Comparison of ENCODE assay signal across 17 cellular contexts in the genomic region with DNA sequence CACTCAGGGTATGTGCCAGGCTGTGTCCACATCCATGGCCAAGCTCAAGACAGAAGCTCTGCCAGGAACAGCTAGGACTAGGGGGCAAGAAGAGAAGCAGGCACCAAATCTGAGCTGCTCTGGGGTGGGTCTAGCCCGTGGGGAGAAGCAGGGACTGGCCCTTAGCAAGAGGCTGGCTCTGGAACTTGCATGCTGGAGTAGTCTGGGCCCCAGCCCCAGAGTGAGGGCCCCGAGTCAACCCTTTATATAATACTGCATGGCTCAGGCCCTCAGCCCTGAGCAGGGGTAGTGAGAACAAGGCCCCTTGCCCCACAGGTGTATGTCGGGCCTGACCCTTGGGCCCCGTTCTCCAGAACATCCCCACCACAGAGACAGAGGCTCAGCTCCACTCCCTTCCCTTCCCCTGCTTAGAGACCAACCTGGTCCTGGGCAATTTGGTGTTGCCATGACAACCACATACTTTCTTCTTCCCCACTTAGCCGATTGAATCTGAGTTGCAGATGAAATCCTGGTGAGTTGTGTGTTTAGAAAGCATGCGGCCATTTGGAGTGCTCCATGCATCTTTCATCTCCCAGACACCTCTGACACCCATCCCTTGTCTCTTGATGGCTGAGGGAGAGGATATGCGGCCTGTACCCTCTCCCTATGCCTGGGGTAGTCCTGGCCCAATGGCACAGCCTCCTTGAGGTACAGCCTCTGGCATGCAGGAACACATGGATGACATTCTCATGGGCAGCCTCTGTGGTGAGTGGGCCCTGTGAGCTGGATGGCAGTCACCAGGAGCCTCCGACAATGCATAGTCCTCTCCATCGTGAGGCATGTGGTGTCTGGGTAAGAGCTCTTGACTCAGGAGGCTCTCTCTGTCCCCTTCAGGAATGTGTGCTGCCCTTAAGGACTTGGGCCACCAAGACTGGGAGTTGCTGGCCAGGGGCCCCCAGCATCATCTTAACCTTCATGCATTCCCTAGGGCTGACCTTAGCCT. TPM values are rescaled to one million over a fixed set of nuclear protein-coding genes. Genes with fewer than 3 reads are reported as not detected.
DNase-seq lines count a peak whose midpoint lies in the region; ATAC-seq and TF ChIP-seq lines count a peak whose summit lies in the region.
"Had no signal": no experiment of that assay in that cellular context is flagged by ENCODE, and none has a peak within 500 bp of the region (broad histone marks: within the 10 kb centered on the region; RNA-seq: fewer than 3 reads in every experiment).

No MANE protein-coding gene starts in this region.

- H3K27ac ChIP-seq in right lobe of liver = no peak overlapping the region
- no peak overlapping the region for H3K27ac ChIP-seq in foreskin keratinocyte
- H3K27ac ChIP-seq: epithelial cell of prostate had no signal

- no peak for DNase-seq in activated naive CD4-positive, alpha-beta T cell treated with anti-CD3 and anti-CD28 coated beads, Interleukin-2, amount 10 ng/mL, durations not matched to agents 7 days and 5 days
- DNase-seq in activated naive CD4-positive, alpha-beta T cell treated with anti-CD3 and anti-CD28 coated beads, Interleukin-2, amount 50 U/mL, for 16 hours = no peak
- DNase-seq in WTC11 (ENCODE audit: low spot score) = peak; percentile 7
- peak in 2 of 3 donors; percentile 28 to 43 for DNase-seq in right lobe of liver
- no peak for DNase-seq in stimulated activated naive B cell treated with anti-CD40 and anti-IgM and Interleukin-4, amounts not matched to agents 10 μg/mL and 1 μg/mL and 100 μg/mL, for 72 hours
- DNase-seq in foreskin keratinocyte = no peak
- DNase-seq: ACHN; activated CD4-positive, alpha-beta memory T cell treated with anti-CD3 and anti-CD28 coated beads for 36 hours; activated T-cell treated with anti-CD3 and anti-CD28 coated beads, Interleukin-2, amount 50 U/mL, for 4 hours; foreskin melanocyte; NCI-H1092 treated with DMSO at 0.1 percent for 48 hours; NCI-H2081; NCI-H510A treated with DMSO at 0.1 percent for 48 hours; stimulated activated CD4-positive, alpha-beta T cell treated with anti-CD3 and anti-CD28 coated beads, Interleukin-12 subunit alpha, Interleukin-12 subunit beta, amount 100 ng/mL, for 4 hours had no signal

- ATAC-seq in WTC11 (no peak), right lobe of liver (no peak), foreskin keratinocyte (no peak), GM19452 (IDR thresholded peaks at IDR 0.05; ENCODE audit: unreplicated experiment) (no peak), HG03439 (IDR thresholded peaks at IDR 0.05; ENCODE audit: unreplicated experiment) (no peak)
- no peak for ATAC-seq in stimulated activated naive B cell treated with anti-CD40 and anti-IgM and Interleukin-4, amounts not matched to agents 10 μg/mL and 1 μg/mL and 100 μg/mL, for 72 hours (replicated peaks)
- ATAC-seq: activated T-cell treated with anti-CD3 and anti-CD28 coated beads, Interleukin-2, amount 50 U/mL, for 4 hours had no signal

- no peaks in the 10 kb centered on the region for H3K27me3 Mint-ChIP-seq in activated naive CD4-positive, alpha-beta T cell treated with anti-CD3 and anti-CD28 coated beads, Interleukin-2, amount 10 ng/mL, durations not matched to agents 7 days and 5 days
- H3K27me3 Mint-ChIP-seq in WTC11 (ENCODE audit: low read depth) = peaks cover 2% of the 10 kb centered on the region; the same call in 1 of the 2 replicates
- H3K27me3 Mint-ChIP-seq in stimulated activated naive B cell treated with anti-CD40 and anti-IgM and Interleukin-4, amounts not matched to agents 10 μg/mL and 1 μg/mL and 100 μg/mL, for 72 hours = no peaks in the 10 kb centered on the region
- H3K27me3 Mint-ChIP-seq: activated CD4-positive, alpha-beta memory T cell treated with anti-CD3 and anti-CD28 coated beads for 36 hours had no signal

- H3K4me3 ChIP-seq in right lobe of liver = no peak overlapping the region

- intact Hi-C loops in right lobe of liver (cut with DNase I) = loop anchor here (10.0 kb wide), 2 partner anchors 210 to 220 kb away; no protein-coding TSS in a partner anchor

- H3K36me3 Mint-ChIP-seq in activated naive CD4-positive, alpha-beta T cell treated with anti-CD3 and anti-CD28 coated beads, Interleukin-2, amount 10 ng/mL, durations not matched to agents 7 days and 5 days = peaks cover 2% of the 10 kb centered on the region
- no peaks in the 10 kb centered on the region for H3K36me3 Mint-ChIP-seq in WTC11
- H3K36me3 Mint-ChIP-seq in stimulated activated naive B cell treated with anti-CD40 and anti-IgM and Interleukin-4, amounts not matched to agents 10 μg/mL and 1 μg/mL and 100 μg/mL, for 72 hours = peaks cover 1 to 14% of the 10 kb centered on the region in 2 donors
- H3K36me3 Mint-ChIP-seq: activated CD4-positive, alpha-beta memory T cell treated with anti-CD3 and anti-CD28 coated beads for 36 hours had no signal

- H3K27ac Mint-ChIP-seq in activated naive CD4-positive, alpha-beta T cell treated with anti-CD3 and anti-CD28 coated beads, Interleukin-2, amount 10 ng/mL, durations not matched to agents 7 days and 5 days = peak overlapping the region; percentile 64
- H3K27ac Mint-ChIP-seq in WTC11 = peak overlapping the region; percentile 68; the same call in 1 of the 2 replicates
- peak overlapping the region; percentile 56 for H3K27ac Mint-ChIP-seq in stimulated activated naive B cell treated with anti-CD40 and anti-IgM and Interleukin-4, amounts not matched to agents 10 μg/mL and 1 μg/mL and 100 μg/mL, for 72 hours
- H3K27ac Mint-ChIP-seq: activated CD4-positive, alpha-beta memory T cell treated with anti-CD3 and anti-CD28 coated beads for 36 hours had no signal

- H3K27me3 ChIP-seq in right lobe of liver (no peaks in the 10 kb centered on the region), foreskin keratinocyte (no peaks in the 10 kb centered on the region)

- CTCF ChIA-PET in activated naive CD4-positive, alpha-beta T cell treated with anti-CD3 and anti-CD28 coated beads, Interleukin-2, amount 10 ng/mL, durations not matched to agents 7 days and 5 days (lab: Charles Lee) = no interaction called here
- CTCF ChIA-PET in WTC11 (lab: Charles Lee) = interaction anchor here (0.5 to 1.7 kb wide), 5 partner anchors 8 to 167 kb away, joined by 3 to 7 read pairs (median 4); no protein-coding TSS in a partner anchor

- POLR2A ChIA-PET in WTC11 (lab: Charles Lee) = interaction anchor here (0.6 kb wide), 1 partner anchor 94 kb away, joined by 3 read pairs; no protein-coding TSS in a partner anchor

- no peak for TF ChIP-seq CTCF in WTC11 (IDR thresholded peaks at IDR 0.05)
- TF ChIP-seq CTCF in right lobe of liver (IDR thresholded peaks at IDR 0.05) = no peak
- TF ChIP-seq CTCF in foreskin keratinocyte (conservative IDR thresholded peaks at IDR 0.05) = no peak

- H3K4me1 Mint-ChIP-seq in activated naive CD4-positive, alpha-beta T cell treated with anti-CD3 and anti-CD28 coated beads, Interleukin-2, amount 10 ng/mL, durations not matched to agents 7 days and 5 days = peaks cover 29% of the 10 kb centered on the region
- peaks cover 13% of the 10 kb centered on the region for H3K4me1 Mint-ChIP-seq in WTC11
- H3K4me1 Mint-ChIP-seq in stimulated activated naive B cell treated with anti-CD40 and anti-IgM and Interleukin-4, amounts not matched to agents 10 μg/mL and 1 μg/mL and 100 μg/mL, for 72 hours = peaks cover 15 to 22% of the 10 kb centered on the region in 2 donors

- H3K4me1 ChIP-seq in right lobe of liver = peaks cover 0 to 11% (median 0%) of the 10 kb centered on the region in 4 donors
- no peaks in the 10 kb centered on the region for H3K4me1 ChIP-seq in foreskin keratinocyte

- TF ChIP-seq POLR2A in right lobe of liver (IDR thresholded peaks at IDR 0.05) = no peak

- H3K9me3 ChIP-seq in right lobe of liver = no peaks in the 10 kb centered on the region

- H3K9me3 Mint-ChIP-seq in activated naive CD4-positive, alpha-beta T cell treated with anti-CD3 and anti-CD28 coated beads, Interleukin-2, amount 10 ng/mL, durations not matched to agents 7 days and 5 days = no peaks in the 10 kb centered on the region
- no peaks in the 10 kb centered on the region for H3K9me3 Mint-ChIP-seq in WTC11
- no peaks in the 10 kb centered on the region for H3K9me3 Mint-ChIP-seq in stimulated activated naive B cell treated with anti-CD40 and anti-IgM and Interleukin-4, amounts not matched to agents 10 μg/mL and 1 μg/mL and 100 μg/mL, for 72 hours
- H3K9me3 Mint-ChIP-seq: activated CD4-positive, alpha-beta memory T cell treated with anti-CD3 and anti-CD28 coated beads for 36 hours; activated T-cell treated with anti-CD3 and anti-CD28 coated beads, Interleukin-2, amount 50 U/mL, for 4 hours had no signal

- H3K36me3 ChIP-seq in right lobe of liver = no peaks in the 10 kb centered on the region

- 85% methylated on average over 5 of the region's 9 CpGs for WGBS in right lobe of liver (ENCODE audit: insufficient coverage, low coverage, low lambda C conversion rate, missing lambda C conversion rate)

- peak overlapping the region; percentile 35 for H3K4me3 Mint-ChIP-seq in activated naive CD4-positive, alpha-beta T cell treated with anti-CD3 and anti-CD28 coated beads, Interleukin-2, amount 10 ng/mL, durations not matched to agents 7 days and 5 days
- no peak overlapping the region for H3K4me3 Mint-ChIP-seq in WTC11
- peak overlapping the region in 1 of 2 donors; percentile 11 for H3K4me3 Mint-ChIP-seq in stimulated activated naive B cell treated with anti-CD40 and anti-IgM and Interleukin-4, amounts not matched to agents 10 μg/mL and 1 μg/mL and 100 μg/mL, for 72 hours
- H3K4me3 Mint-ChIP-seq: activated CD4-positive, alpha-beta memory T cell treated with anti-CD3 and anti-CD28 coated beads for 36 hours had no signal

TF ChIP-seq in WTC11, 78 proteins besides CTCF, POLR2A, EP300 and RAD21 (continues in another document):
- TF ChIP-seq OVOL2 (CRISPR knock-in tag; IDR thresholded peaks at IDR 0.05; ENCODE audit: borderline replicate concordance) (no peak), GRHL2 (CRISPR knock-in tag; IDR thresholded peaks at IDR 0.05; ENCODE audit: insufficient replicate concordance, severe bottlenecking) (no peak), ATF1 (CRISPR knock-in tag; IDR thresholded peaks at IDR 0.05) (no peak)

RNA-seq across cellular contexts. Expression of a gene that starts 29.2 kb away (rescaled TPM):
- total RNA-seq in WTC11 (2021) = 12.3 to 20.9 TPM (median 14.7 TPM) in 3 replicates
- 10 to 100 TPM in 4 of 6 experiments, 1 to 10 TPM in 2; 9.2 to 14.0 (median 10.7) TPM for total RNA-seq in right lobe of liver
- total RNA-seq in foreskin keratinocyte = 8.1 and 8.2 TPM in 2 replicates
- 1.6 and 2.1 TPM in 2 replicates for polyA plus RNA-seq in foreskin keratinocyte

RNA-seq across cellular contexts. Expression of a gene that starts 55.2 kb away (rescaled TPM):
- 26.3 to 28.0 TPM (median 27.1 TPM) in 3 replicates for total RNA-seq in WTC11 (2021)
- 10 to 100 TPM in 4 of 6 experiments, 1 to 10 TPM in 2; 9.3 to 12.4 (median 10.4) TPM for total RNA-seq in right lobe of liver
- 30.1 and 36.0 TPM in 2 replicates for total RNA-seq in foreskin keratinocyte
- 27.9 and 34.1 TPM in 2 replicates for polyA plus RNA-seq in foreskin keratinocyte

Comparison
In these comparisons a context has a peak if more than half of its experiments do, and no peak if none do; other contexts are left out.
1. DNase-seq: peak in WTC11 (single experiment) and right lobe of liver (2 of 3); none in activated naive CD4-positive, alpha-beta T cell treated with anti-CD3 and anti-CD28 coated beads, Interleukin-2, amount 10 ng/mL, durations not matched to agents 7 days and 5 days (single experiment), activated naive CD4-positive, alpha-beta T cell treated with anti-CD3 and anti-CD28 coated beads, Interleukin-2, amount 50 U/mL, for 16 hours (single experiment), stimulated activated naive B cell treated with anti-CD40 and anti-IgM and Interleukin-4, amounts not matched to agents 10 μg/mL and 1 μg/mL and 100 μg/mL, for 72 hours (single experiment) and foreskin keratinocyte (0 of 2).
2. Peak in every context shown above with its lines, with median percentiles within 50 percentile points of each other: H3K27ac Mint-ChIP-seq.